In the genomic region with DNA sequence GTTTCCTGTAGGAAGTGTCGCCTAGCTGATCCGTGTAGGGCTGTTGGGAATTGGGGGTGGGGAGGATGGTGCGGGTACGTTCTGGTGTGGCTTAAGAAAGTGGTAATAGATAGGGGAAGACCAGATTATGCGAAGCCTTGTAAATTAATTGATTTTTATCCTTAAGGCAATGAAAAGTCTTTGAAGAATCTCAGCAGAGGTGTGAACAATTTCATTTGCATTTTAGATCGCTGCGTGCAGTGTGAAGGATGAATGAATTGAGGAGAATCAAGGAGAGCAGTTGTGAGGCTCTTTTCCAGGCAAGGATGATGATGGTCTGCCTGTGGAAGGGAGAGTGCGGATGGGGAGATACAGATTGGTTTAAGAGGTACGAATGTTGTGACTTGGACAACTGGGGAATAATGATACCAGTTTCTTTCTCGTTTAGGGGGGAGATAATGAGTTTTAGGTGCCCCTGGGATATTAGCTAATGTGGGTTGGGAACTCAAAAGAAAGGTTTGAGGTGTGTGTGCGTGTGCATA, we compare ENCODE assay signal across 1 cellular context.
TF ChIP-seq lines count a peak whose summit lies in the region.

No MANE protein-coding gene starts in this region.

TF ChIP-seq in HEK293, 187 proteins besides CTCF, POLR2A, EP300 and RAD21 (continued from another document):
- TF ChIP-seq PRDM2 (tag by site-specific recombination; IDR thresholded peaks at IDR 0.05; ENCODE audit: borderline replicate concordance) (no peak), KLF9 (tag by site-specific recombination; IDR thresholded peaks at IDR 0.05; ENCODE audit: low read depth) (no peak), ZNF335 (tag by site-specific recombination; conservative IDR thresholded peaks at IDR 0.05) (peak; percentile 52), ZSCAN23 (tag by site-specific recombination; IDR thresholded peaks at IDR 0.05) (no peak), IKZF3 (tag by site-specific recombination; IDR thresholded peaks at IDR 0.05) (no peak), KLF10 (tag by site-specific recombination; IDR thresholded peaks at IDR 0.05) (no peak), ZNF211 (tag by site-specific recombination; IDR thresholded peaks at IDR 0.05; ENCODE audit: low read depth) (no peak), ZIC2 (tag by site-specific recombination; IDR thresholded peaks at IDR 0.05) (no peak), ZBTB17 (tag by site-specific recombination; IDR thresholded peaks at IDR 0.05) (peak; percentile 11), ZNF571 (tag by site-specific recombination; IDR thresholded peaks at IDR 0.05) (no peak), ZNF132 (tag by site-specific recombination; IDR thresholded peaks at IDR 0.05; ENCODE audit: borderline replicate concordance) (no peak), ZNF23 (tag by site-specific recombination; IDR thresholded peaks at IDR 0.05; ENCODE audit: borderline replicate concordance) (no peak), ZNF274 (IDR thresholded peaks at IDR 0.05; ENCODE audit: low read length) (no peak), ZNF274 (tag by site-specific recombination; IDR thresholded peaks at IDR 0.05; ENCODE audit: borderline replicate concordance) (no peak), ZNF202 (tag by site-specific recombination; IDR thresholded peaks at IDR 0.05; ENCODE audit: borderline replicate concordance) (no peak), SETDB1 (IDR thresholded peaks at IDR 0.05; ENCODE audit: insufficient read length, low read length) (no peak), ZNF768 (tag by site-specific recombination; IDR thresholded peaks at IDR 0.05) (no peak), ZNF639 (tag by site-specific recombination; IDR thresholded peaks at IDR 0.05) (no peak), ZNF664 (tag by site-specific recombination; IDR thresholded peaks at IDR 0.05) (no peak)
